Comparison of ENCODE assay signal across 35 cellular contexts in genomic region chr7:40167291-40167690, GRCh38. TPM values are rescaled to one million over a fixed set of nuclear protein-coding genes. Genes with fewer than 3 reads are reported as not detected.
DNase-seq lines count a peak whose midpoint lies in the region; FAIRE-seq and TF ChIP-seq lines count a peak whose summit lies in the region.
"Had no signal": no experiment of that assay in that cellular context is flagged by ENCODE, and none has a peak within 500 bp of the region (broad histone marks: within the 10 kb centered on the region; RNA-seq: fewer than 3 reads in every experiment).

No MANE protein-coding gene starts in this region.

- no peak overlapping the region for H2BK5ac ChIP-seq in H1 (ENCODE audit: low read depth, low read length)

- no peak overlapping the region for H2BK12ac ChIP-seq in H1 (ENCODE audit: low read depth, low read length)

- no peak overlapping the region for H3K18ac ChIP-seq in H1 (ENCODE audit: extremely low read depth, low read length)

- H2BK20ac ChIP-seq in H1 (ENCODE audit: low read length) = no peak overlapping the region

- H3K4me3 Mint-ChIP-seq in osteocyte (ENCODE audit: unreplicated experiment) = no peak overlapping the region
- no peak overlapping the region for H3K4me3 Mint-ChIP-seq in immature natural killer cell
- H3K4me3 Mint-ChIP-seq: B cell; CD14-positive monocyte; CD4-positive, alpha-beta memory T cell; CD4-positive, alpha-beta T cell; CD4-positive, CD25-positive, alpha-beta regulatory T cell; CD8-positive, alpha-beta memory T cell; CD8-positive, alpha-beta T cell had no signal

- H3K36me3 Mint-ChIP-seq in osteocyte (ENCODE audit: unreplicated experiment) (peaks cover 4% of the 10 kb centered on the region), immature natural killer cell (no peaks in the 10 kb centered on the region)
- H3K36me3 Mint-ChIP-seq: CD14-positive monocyte; CD4-positive, alpha-beta memory T cell; CD4-positive, CD25-positive, alpha-beta regulatory T cell; CD8-positive, alpha-beta memory T cell; CD8-positive, alpha-beta T cell had no signal

- TF ChIP-seq EP300 in H1 (IDR thresholded peaks at IDR 0.05; ENCODE audit: borderline replicate concordance in 1 of 2, low read depth in 2 of 2, low read length in 2 of 2) (no peak), ovary (IDR thresholded peaks at IDR 0.05) (no peak)

- no peak overlapping the region for H3K9ac ChIP-seq in H1 (replicated peaks in 1 of 4; ENCODE audit: extremely low read depth in 1 of 4, low read depth in 3 of 4, low read length in 3 of 4)
- H3K9ac ChIP-seq: BLaER1; BLaER1 treated with 17β-estradiol and CSF1 and Interleukin-3, amounts not matched to agents 10 nM and 100 nM had no signal

- H3K4me1 Mint-ChIP-seq in osteocyte (ENCODE audit: unreplicated experiment) (no peaks in the 10 kb centered on the region), immature natural killer cell (no peaks in the 10 kb centered on the region)
- H3K4me1 Mint-ChIP-seq: B cell; CD14-positive monocyte; CD4-positive, alpha-beta memory T cell; CD4-positive, CD25-positive, alpha-beta regulatory T cell; CD8-positive, alpha-beta memory T cell had no signal

- H4K20me1 ChIP-seq in H1 (replicated peaks in 1 of 2; ENCODE audit: control insufficient read depth in 1 of 2, insufficient read depth in 2 of 2, low read length in 2 of 2) = no peaks in the 10 kb centered on the region
- H4K20me1 ChIP-seq: BLaER1; BLaER1 treated with 17β-estradiol and CSF1 and Interleukin-3, amounts not matched to agents 10 nM and 100 nM had no signal

- H3K14ac ChIP-seq in H1 (ENCODE audit: insufficient read length) = no peak overlapping the region

- H3K27ac ChIP-seq in H1 (ENCODE audit: low read depth, low read length) (no peak overlapping the region), ovary (no peak overlapping the region)
- H3K27ac ChIP-seq: 22Rv1; A549; BLaER1; BLaER1 treated with 17β-estradiol and CSF1 and Interleukin-3, amounts not matched to agents 10 nM and 100 nM; C4-2B had no signal

- no peaks in the 10 kb centered on the region for H3K9me3 Mint-ChIP-seq in osteocyte (ENCODE audit: unreplicated experiment)
- no peaks in the 10 kb centered on the region for H3K9me3 Mint-ChIP-seq in immature natural killer cell
- H3K9me3 Mint-ChIP-seq: CD4-positive, alpha-beta T cell; CD4-positive, CD25-positive, alpha-beta regulatory T cell; CD8-positive, alpha-beta memory T cell; CD8-positive, alpha-beta T cell had no signal

- intact Hi-C loops in ovary (cut with DNase I) = loop anchor here in 1 of 4 donors (10.0 kb wide), 1 partner anchor 1262 kb away; the partner anchor contains the start of gene VPS41

- no peak overlapping the region for H3K23ac ChIP-seq in H1 (ENCODE audit: insufficient read length)

- H3K23me2 ChIP-seq in H1 (ENCODE audit: low read depth, low read length) = no peaks in the 10 kb centered on the region

- H3K27me3 ChIP-seq in H1 (replicated peaks in 1 of 4; ENCODE audit: control insufficient read depth in 3 of 4, extremely low read depth in 1 of 4, insufficient read depth in 3 of 4, low read length in 3 of 4) (no peaks in the 10 kb centered on the region), ovary (no peaks in the 10 kb centered on the region)
- H3K27me3 ChIP-seq: BE2C; BLaER1; BLaER1 treated with 17β-estradiol and CSF1 and Interleukin-3, amounts not matched to agents 10 nM and 100 nM had no signal

- H4K8ac ChIP-seq in H1 (ENCODE audit: extremely low read depth, insufficient read depth, low read length) = no peak overlapping the region

- no peak for DNase-seq in H1 (ENCODE audit: low read depth in 1 of 2, low spot score in 2 of 2)
- peak; percentile 33 for DNase-seq in mesenteric fat pad (ENCODE audit: low spot score)
- peak; percentile 48 for DNase-seq in osteocyte (ENCODE audit: extremely low spot score, unreplicated experiment)
- no peak for DNase-seq in ovary
- DNase-seq in immature natural killer cell = no peak
- DNase-seq in stimulated activated CD4-positive, alpha-beta T cell treated with anti-CD3 and anti-CD28 coated beads, Interleukin-15, amount 100 ng/mL, for 24 hours = no peak
- DNase-seq: 8988T; ACHN; AML-193; BE2C; C1 segment of cervical spinal cord; Caco-2; Calu3; CD4-positive, alpha-beta memory T cell; CD4-positive, alpha-beta T cell; CD4-positive, CD25-positive, alpha-beta regulatory T cell; CD8-positive, alpha-beta memory T cell; CD8-positive, alpha-beta T cell; COR-L47; DMS 273 treated with DMSO at 0.1 percent for 48 hours; DMS153; DMS53; DMS79; DMS79 treated with DMSO at 0.1 percent for 48 hours; DND-41; EL had no signal

- POLR2A ChIA-PET in H1 (lab: Charles Lee; ENCODE audit: partially characterized antibody) = interaction anchor here (0.6 kb wide), 1 partner anchor 130 kb away, joined by 3 read pairs; no protein-coding TSS in a partner anchor

- H3K4ac ChIP-seq in H1 (replicated peaks; ENCODE audit: insufficient read length, low read depth, low read length) = no peak overlapping the region

- no peak overlapping the region for H3K4me2 ChIP-seq in H1 (ENCODE audit: insufficient read depth in 1 of 2, low read depth in 2 of 2, low read length in 2 of 2)
- H3K4me2 ChIP-seq: A549; BLaER1; BLaER1 treated with 17β-estradiol and CSF1 and Interleukin-3, amounts not matched to agents 10 nM and 100 nM had no signal

- no peaks in the 10 kb centered on the region for H3K27me3 Mint-ChIP-seq in osteocyte (ENCODE audit: unreplicated experiment)
- peaks cover 2 to 10% (median 2%) of the 10 kb centered on the region in 3 donors for H3K27me3 Mint-ChIP-seq in immature natural killer cell (ENCODE audit: low read depth in 3 of 3)

- H3K36me3 ChIP-seq in H1 (ENCODE audit: control insufficient read depth in 2 of 4, insufficient read depth in 4 of 4, low read length in 3 of 4) (no peaks in the 10 kb centered on the region), ovary (no peaks in the 10 kb centered on the region)
- H3K36me3 ChIP-seq: BE2C; BLaER1; BLaER1 treated with 17β-estradiol and CSF1 and Interleukin-3, amounts not matched to agents 10 nM and 100 nM had no signal

- H2BK15ac ChIP-seq in H1 (ENCODE audit: low read length) = no peak overlapping the region

- H3K9me3 ChIP-seq in H1 (ENCODE audit: insufficient read depth in 2 of 2, low read depth in 1 of 2, low read length in 1 of 2) (no peaks in the 10 kb centered on the region), ovary (no peaks in the 10 kb centered on the region)
- H3K9me3 ChIP-seq: A549, BE2C, BLaER1, Caco-2 had no signal

- TF ChIP-seq CTCF in H1 (IDR thresholded peaks at IDR 0.05; ENCODE audit: control extremely low read depth in 1 of 3, insufficient read depth in 1 of 3, low read depth in 1 of 3, low read length in 3 of 3) (no peak), osteocyte (IDR thresholded peaks at IDR 0.05) (no peak), ovary (IDR thresholded peaks at IDR 0.05) (no peak)

- no peak overlapping the region for H2AK5ac ChIP-seq in H1 (ENCODE audit: low read depth, low read length)

- H3K4me3 ChIP-seq in H1 (ENCODE audit: extremely low read depth in 1 of 4, insufficient read depth in 2 of 4, low read depth in 3 of 4, low read length in 4 of 4) (no peak overlapping the region), ovary (no peak overlapping the region)
- H3K4me3 ChIP-seq: A549; BLaER1; BLaER1 treated with 17β-estradiol and CSF1 and Interleukin-3, amounts not matched to agents 10 nM and 100 nM had no signal

- H2AFZ ChIP-seq in H1 (ENCODE audit: low read length) = no peak overlapping the region

- no peaks in the 10 kb centered on the region for H3K4me1 ChIP-seq in H1 (replicated peaks in 1 of 4; ENCODE audit: control insufficient read depth in 3 of 4, insufficient read depth in 4 of 4, low read length in 3 of 4)
- no peaks in the 10 kb centered on the region for H3K4me1 ChIP-seq in ovary (ENCODE audit: insufficient read depth)
- H3K4me1 ChIP-seq: A549; BE2C; BLaER1; BLaER1 treated with 17β-estradiol and CSF1 and Interleukin-3, amounts not matched to agents 10 nM and 100 nM; Caco-2 had no signal

- TF ChIP-seq POLR2A in H1 (IDR thresholded peaks at IDR 0.05; ENCODE audit: control extremely low read depth in 1 of 2, low read depth in 2 of 2, low read length in 2 of 2) = no peak
- TF ChIP-seq POLR2A in ovary (IDR thresholded peaks at IDR 0.05) = no peak

- H4K91ac ChIP-seq in H1 (replicated peaks; ENCODE audit: insufficient read length, low read length) = no peak overlapping the region

- no peaks in the 10 kb centered on the region for H3K79me2 ChIP-seq in H1 (ENCODE audit: control insufficient read depth in 1 of 2, insufficient read depth in 2 of 2, low read length in 2 of 2)

- no peaks in the 10 kb centered on the region for H3K79me1 ChIP-seq in H1 (ENCODE audit: low read depth, low read length)

- no peak for TF ChIP-seq RAD21 in H1 (IDR thresholded peaks at IDR 0.05 in 1 of 2, conservative IDR thresholded peaks at IDR 0.05 in 1 of 2; ENCODE audit: low read depth in 2 of 2, low read length in 2 of 2)

- no peak for FAIRE-seq in H1 (lab: Jason Lieb, UNC)
- FAIRE-seq: A204.1, A549, D721Med had no signal

- 94% methylated on average over 3 of the region's 3 CpGs; no CpG with 5 or more reads in 1 of the 2 experiments for WGBS in H1 (ENCODE audit: extremely low coverage in 1 of 2, insufficient coverage in 1 of 2, insufficient read length in 1 of 2, insufficient replicate concordance in 2 of 2, low coverage in 1 of 2, low lambda C conversion rate in 2 of 2, missing lambda C conversion rate in 1 of 2), 2 experiments
- 93 to 97% (median 97%) methylated on average over 3 of the region's 3 CpGs for WGBS in ovary, 3 donors

- no peak overlapping the region for H4K5ac ChIP-seq in H1 (ENCODE audit: insufficient read length, low read depth, low read length)

- no peak overlapping the region for H2BK120ac ChIP-seq in H1 (replicated peaks; ENCODE audit: low read depth, low read length)

- H3K27ac Mint-ChIP-seq in osteocyte (ENCODE audit: unreplicated experiment) = no peak overlapping the region
- H3K27ac Mint-ChIP-seq in immature natural killer cell = no peak overlapping the region
- H3K27ac Mint-ChIP-seq: B cell; CD14-positive monocyte; CD4-positive, alpha-beta memory T cell; CD4-positive, alpha-beta T cell; CD4-positive, CD25-positive, alpha-beta regulatory T cell; CD8-positive, alpha-beta memory T cell; CD8-positive, alpha-beta T cell had no signal

- CTCF ChIA-PET in H1 (lab: Charles Lee; ENCODE audit: partially characterized antibody) = no interaction called here

- no peak overlapping the region for H3K56ac ChIP-seq in H1 (replicated peaks; ENCODE audit: insufficient read length, low read depth, low read length)

RNA-seq across cellular contexts. Expression of gene SUGCT, which starts 32.5 kb away (rescaled TPM):
- 3.0 and 5.4 TPM in 2 replicates for total RNA-seq in H1 (2021; fragmentation: NEBNext Ultra II Directional; extraction: Animal tissue kit (Norgen Biotek cat#: 25700))
- 1.3 and 2.8 TPM in 2 replicates for polyA plus RNA-seq in H1 (2011; rRNA removed)
- polyA plus RNA-seq in H1 (2011; cell fraction: cytosol; rRNA removed) = 2.8 TPM
- polyA plus RNA-seq in H1 (2011; cell fraction: nucleus; rRNA removed) = 1.4 TPM
- 3.9 to 4.4 TPM (median 4.2 TPM) in 4 replicates for polyA plus RNA-seq in H1 (2012, experiment 1 of 2)
- polyA plus RNA-seq in H1 (2012, experiment 2 of 2) = 1.8 TPM
- polyA plus RNA-seq in H1 (2013, experiment 1 of 2) = 5.3 TPM
- 6.8 TPM for polyA plus RNA-seq in H1 (2013, experiment 2 of 2)
- polyA minus RNA-seq in H1 (2011; rRNA and poly(A)+ RNA removed) = 4.7 and 7.0 TPM in 2 replicates
- polyA minus RNA-seq in H1 (2011; cell fraction: cytosol; rRNA and poly(A)+ RNA removed) = 1.7 TPM
- polyA minus RNA-seq in H1 (2011; cell fraction: nucleus; rRNA and poly(A)+ RNA removed) = 15.2 TPM
- 2.9 TPM for total RNA-seq in mesenteric fat pad
- 11.9 and 14.1 TPM in 2 replicates for total RNA-seq in osteocyte
- 1 to 10 TPM; 3.4 to 9.3 (median 7.8) TPM for total RNA-seq in ovary
- polyA plus RNA-seq in ovary = 1 to 10 TPM; 4.3 to 8.9 TPM
- under 1 TPM in 1 of 3 donors, not detected in 2; 0.28 TPM for polyA plus RNA-seq in immature natural killer cell
- total RNA-seq: CD4-positive, CD25-positive, alpha-beta regulatory T cell had no signal
- polyA plus RNA-seq: CD14-positive monocyte had no signal

RNA-seq across cellular contexts. Expression of gene MPLKIP, which starts 32.9 kb away (rescaled TPM):
- total RNA-seq in H1 (2021; fragmentation: NEBNext Ultra II Directional; extraction: Animal tissue kit (Norgen Biotek cat#: 25700)) = 51.5 and 57.2 TPM in 2 replicates
- polyA plus RNA-seq in H1 (2011; rRNA removed) = 73.4 and 78.0 TPM in 2 replicates
- polyA plus RNA-seq in H1 (2011; cell fraction: cytosol; rRNA removed) = 73.9 TPM
- 28.3 TPM for polyA plus RNA-seq in H1 (2011; cell fraction: nucleus; rRNA removed)
- 27.1 to 35.3 TPM (median 32.5 TPM) in 4 replicates for polyA plus RNA-seq in H1 (2012, experiment 1 of 2)
- 57.6 TPM for polyA plus RNA-seq in H1 (2012, experiment 2 of 2)
- polyA plus RNA-seq in H1 (2013, experiment 1 of 2) = 45.7 TPM
- 42.0 TPM for polyA plus RNA-seq in H1 (2013, experiment 2 of 2)
- polyA minus RNA-seq in H1 (2011; rRNA and poly(A)+ RNA removed) = 1.5 and 2.3 TPM in 2 replicates
- polyA minus RNA-seq in H1 (2011; cell fraction: cytosol; rRNA and poly(A)+ RNA removed) = 12.6 TPM
- polyA minus RNA-seq in H1 (2011; cell fraction: nucleus; rRNA and poly(A)+ RNA removed) = 11.4 TPM
- total RNA-seq in mesenteric fat pad = 27.1 TPM
- total RNA-seq in osteocyte = 42.7 and 43.4 TPM in 2 replicates
- 10 to 100 TPM; 27.3 to 55.3 (median 31.7) TPM for total RNA-seq in ovary
- polyA plus RNA-seq in ovary = 10 to 100 TPM; 17.7 to 39.6 TPM
- 10 to 100 TPM; 60.8 to 83.4 (median 65.0) TPM for polyA plus RNA-seq in immature natural killer cell

Comparison
In these comparisons a context has a peak if more than half of its experiments do, and no peak if none do; other contexts are left out.
1. DNase-seq: peak in mesenteric fat pad (single experiment) and osteocyte (single experiment); none in H1 (0 of 2), ovary (0 of 5), immature natural killer cell (0 of 3) and stimulated activated CD4-positive, alpha-beta T cell treated with anti-CD3 and anti-CD28 coated beads, Interleukin-15, amount 100 ng/mL, for 24 hours (single experiment).